Comparison of ENCODE assay signal across 19 cellular contexts in the genomic region with DNA sequence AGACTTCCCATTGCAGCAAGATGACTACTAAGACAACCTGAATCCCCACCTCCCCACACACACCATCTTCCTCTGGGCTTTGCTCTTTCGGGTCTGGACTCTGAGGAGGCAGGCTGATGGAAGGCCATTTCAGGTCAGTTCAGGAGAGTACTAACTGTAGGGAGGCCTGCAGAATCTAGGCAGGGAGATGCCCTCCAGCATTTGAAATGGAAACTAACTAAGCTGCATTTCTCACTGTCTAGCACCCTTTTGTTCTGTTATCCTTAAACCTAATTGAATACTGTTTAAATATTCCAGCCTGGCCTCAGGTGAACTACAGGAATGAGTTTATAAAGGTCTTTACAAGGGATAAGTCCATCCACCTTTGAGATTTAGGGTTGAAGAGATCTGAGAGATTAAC. TPM values are rescaled to one million over a fixed set of nuclear protein-coding genes. Genes with fewer than 3 reads are reported as not detected.
DNase-seq lines count a peak whose midpoint lies in the region; ATAC-seq and TF ChIP-seq lines count a peak whose summit lies in the region.
"Had no signal": no experiment of that assay in that cellular context is flagged by ENCODE, and none has a peak within 500 bp of the region (broad histone marks: within the 10 kb centered on the region; RNA-seq: fewer than 3 reads in every experiment).

No MANE protein-coding gene starts in this region.

- TF ChIP-seq CTCF in WERI-Rb-1 (IDR thresholded peaks at IDR 0.05; ENCODE audit: low read depth, low read length): no peak
- TF ChIP-seq CTCF in CD8-positive, alpha-beta T cell (IDR thresholded peaks at IDR 0.05): no peak
- no peak for TF ChIP-seq CTCF in GM10248 (IDR thresholded peaks at IDR 0.05; ENCODE audit: control extremely low read depth, extremely low read depth, low read depth, missing control alignments)

- no peak overlapping the region for H2BK15ac ChIP-seq in mesendoderm (replicated peaks; ENCODE audit: low read depth)

- no peaks in the 10 kb centered on the region for H3K36me3 Mint-ChIP-seq in stimulated activated naive B cell treated with anti-CD40 and anti-IgM and Interleukin-4, amounts not matched to agents 10 μg/mL and 1 μg/mL and 100 μg/mL, for 72 hours
- peaks cover 4% of the 10 kb centered on the region for H3K36me3 Mint-ChIP-seq in CD8-positive, alpha-beta T cell
- H3K36me3 Mint-ChIP-seq: CD4-positive, CD25-positive, alpha-beta regulatory T cell had no signal

- intact Hi-C loops in CD8-positive, alpha-beta T cell (cut with DNase I, micrococcal nuclease): loop anchor here in 1 of 2 experiments (5.0 kb wide), 1 partner anchor 134 kb away; no protein-coding TSS in a partner anchor

- no peak overlapping the region for H3K18ac ChIP-seq in mesendoderm (ENCODE audit: low read length)

- H3K4ac ChIP-seq in mesendoderm (ENCODE audit: low read depth, low read length): no peak overlapping the region

- POLR2A ChIA-PET in CD8-positive, alpha-beta T cell (lab: Charles Lee): no interaction called here
- POLR2A ChIA-PET in GM10248 (lab: Yijun Ruan, JAX): interaction anchor here (0.6 kb wide), 1 partner anchor 662 kb away, joined by 10 read pairs; no protein-coding TSS in a partner anchor

- H3K4me2 ChIP-seq in mesendoderm (ENCODE audit: low read length): no peak overlapping the region
- H3K4me2 ChIP-seq: BLaER1 had no signal

- H4K5ac ChIP-seq in mesendoderm (ENCODE audit: low read length): no peak overlapping the region

- no peak overlapping the region for H3K23ac ChIP-seq in mesendoderm (ENCODE audit: low read length)

- peak overlapping the region; percentile 60 for H3K27ac Mint-ChIP-seq in stimulated activated naive B cell treated with anti-CD40 and anti-IgM and Interleukin-4, amounts not matched to agents 10 μg/mL and 1 μg/mL and 100 μg/mL, for 72 hours
- no peak overlapping the region for H3K27ac Mint-ChIP-seq in CD8-positive, alpha-beta T cell
- H3K27ac Mint-ChIP-seq: CD4-positive, alpha-beta memory T cell; CD4-positive, CD25-positive, alpha-beta regulatory T cell had no signal

- H3K36me3 ChIP-seq in WERI-Rb-1 (no peaks in the 10 kb centered on the region; the same call in 1 of the 2 replicates), mesendoderm (ENCODE audit: control insufficient read depth, insufficient read depth, low read length) (no peaks in the 10 kb centered on the region)
- no peaks in the 10 kb centered on the region for H3K36me3 ChIP-seq in CD8-positive, alpha-beta T cell (ENCODE audit: insufficient read depth, low read length)
- H3K36me3 ChIP-seq: BE2C, BLaER1 had no signal

- no peak overlapping the region for H3K9ac ChIP-seq in mesendoderm (ENCODE audit: low read length)
- H3K9ac ChIP-seq: BLaER1 had no signal

- DNase-seq in ELF-1 (ENCODE audit: low read depth, low spot score): peak; percentile 53
- DNase-seq in WERI-Rb-1: peak; percentile 44
- DNase-seq in mesendoderm: peak; percentile 83
- no peak for DNase-seq in stimulated activated naive B cell treated with anti-CD40 and anti-IgM and Interleukin-4, amounts not matched to agents 10 μg/mL and 1 μg/mL and 100 μg/mL, for 72 hours
- no peak for DNase-seq in CD8-positive, alpha-beta T cell
- no peak for DNase-seq in GM10248 (ENCODE audit: extremely low spot score)
- DNase-seq in NCI-H226: no peak
- DNase-seq: 8988T; ACHN; BE2C; C1 segment of cervical spinal cord; Caco-2; Calu3; CD4-positive, alpha-beta memory T cell; CD4-positive, CD25-positive, alpha-beta regulatory T cell; DMS79 treated with DMSO at 0.1 percent for 48 hours; GDM1 had no signal

- H2AK5ac ChIP-seq in mesendoderm (ENCODE audit: low read length): no peak overlapping the region

- WGBS in mesendoderm (ENCODE audit: extremely low coverage, insufficient coverage, low lambda C conversion rate): no CpG with 5 or more reads among the region's 1 CpG

- no peak overlapping the region for H4K8ac ChIP-seq in mesendoderm (ENCODE audit: low read depth, low read length)

- no peak overlapping the region for H3K56ac ChIP-seq in mesendoderm (ENCODE audit: low read length)

- peaks cover 2% of the 10 kb centered on the region for H3K4me1 ChIP-seq in mesendoderm (ENCODE audit: control insufficient read depth, low read depth, low read length)
- peaks cover 7% of the 10 kb centered on the region for H3K4me1 ChIP-seq in CD8-positive, alpha-beta T cell (ENCODE audit: insufficient read depth, low read length)
- H3K4me1 ChIP-seq: BE2C had no signal

- no peak overlapping the region for H3K4me3 ChIP-seq in WERI-Rb-1 (ENCODE audit: low read depth, low read length)
- no peak overlapping the region for H3K4me3 ChIP-seq in mesendoderm (ENCODE audit: low read length)
- H3K4me3 ChIP-seq in CD8-positive, alpha-beta T cell (ENCODE audit: low read depth, low read length): no peak overlapping the region
- H3K4me3 ChIP-seq: BLaER1 had no signal

- peaks cover 3 to 9% of the 10 kb centered on the region in 2 donors for H3K27me3 Mint-ChIP-seq in stimulated activated naive B cell treated with anti-CD40 and anti-IgM and Interleukin-4, amounts not matched to agents 10 μg/mL and 1 μg/mL and 100 μg/mL, for 72 hours
- H3K27me3 Mint-ChIP-seq in CD8-positive, alpha-beta T cell (ENCODE audit: low read depth): no peaks in the 10 kb centered on the region

- peaks cover 4% of the 10 kb centered on the region for H3K9me3 ChIP-seq in WERI-Rb-1 (ENCODE audit: severe bottlenecking)
- H3K9me3 ChIP-seq in CD8-positive, alpha-beta T cell (ENCODE audit: low read length): no peaks in the 10 kb centered on the region
- H3K9me3 ChIP-seq: BE2C, Caco-2 had no signal

- CTCF ChIA-PET in CD8-positive, alpha-beta T cell (lab: Charles Lee): no interaction called here
- CTCF ChIA-PET in GM10248 (lab: Yijun Ruan, JAX): no interaction called here

- H3K4me3 Mint-ChIP-seq in stimulated activated naive B cell treated with anti-CD40 and anti-IgM and Interleukin-4, amounts not matched to agents 10 μg/mL and 1 μg/mL and 100 μg/mL, for 72 hours: no peak overlapping the region
- H3K4me3 Mint-ChIP-seq in CD8-positive, alpha-beta T cell: no peak overlapping the region
- H3K4me3 Mint-ChIP-seq: CD14-positive monocyte; CD4-positive, alpha-beta memory T cell had no signal

- H3K79me2 ChIP-seq in mesendoderm (ENCODE audit: control insufficient read depth, insufficient read depth, low read length): no peaks in the 10 kb centered on the region

- H2BK120ac ChIP-seq in mesendoderm (ENCODE audit: low read depth, low read length): no peak overlapping the region

- peaks cover 0 to 2% of the 10 kb centered on the region in 2 donors for H3K9me3 Mint-ChIP-seq in stimulated activated naive B cell treated with anti-CD40 and anti-IgM and Interleukin-4, amounts not matched to agents 10 μg/mL and 1 μg/mL and 100 μg/mL, for 72 hours
- H3K9me3 Mint-ChIP-seq in CD8-positive, alpha-beta T cell: no peaks in the 10 kb centered on the region

- peaks cover 7 to 11% of the 10 kb centered on the region in 2 donors for H3K4me1 Mint-ChIP-seq in stimulated activated naive B cell treated with anti-CD40 and anti-IgM and Interleukin-4, amounts not matched to agents 10 μg/mL and 1 μg/mL and 100 μg/mL, for 72 hours
- H3K4me1 Mint-ChIP-seq in CD8-positive, alpha-beta T cell (ENCODE audit: low read depth): peaks cover 8% of the 10 kb centered on the region

- no peak overlapping the region for H3K27ac ChIP-seq in WERI-Rb-1
- no peak overlapping the region for H3K27ac ChIP-seq in mesendoderm (ENCODE audit: low read depth, low read length)
- H3K27ac ChIP-seq in CD8-positive, alpha-beta T cell (ENCODE audit: low read depth, low read length): no peak overlapping the region
- H3K27ac ChIP-seq: BLaER1 had no signal

- no peaks in the 10 kb centered on the region for H3K79me1 ChIP-seq in mesendoderm (ENCODE audit: low read length)

- H3K27me3 ChIP-seq in WERI-Rb-1 (ENCODE audit: insufficient read depth, low read depth, severe bottlenecking) (no peaks in the 10 kb centered on the region), mesendoderm (ENCODE audit: insufficient read depth, low read length, poor library complexity) (no peaks in the 10 kb centered on the region)
- no peaks in the 10 kb centered on the region for H3K27me3 ChIP-seq in CD8-positive, alpha-beta T cell (ENCODE audit: insufficient read depth, low read length)
- H3K27me3 ChIP-seq: BE2C, BLaER1 had no signal

- ATAC-seq in stimulated activated naive B cell treated with anti-CD40 and anti-IgM and Interleukin-4, amounts not matched to agents 10 μg/mL and 1 μg/mL and 100 μg/mL, for 72 hours (replicated peaks): no peak
- no peak for ATAC-seq in CD8-positive, alpha-beta T cell

- H2BK5ac ChIP-seq in mesendoderm (ENCODE audit: low read length): no peak overlapping the region

RNA-seq across cellular contexts. Expression of a gene that starts 4.9 kb away (rescaled TPM):
- polyA plus RNA-seq in mesendoderm (2013, experiment 1 of 2): 1,122 TPM
- 1,116 TPM for polyA plus RNA-seq in mesendoderm (2013, experiment 2 of 2)
- 10 to 100 TPM; 72.2 to 74.6 TPM for total RNA-seq in CD8-positive, alpha-beta T cell

Comparison
In these comparisons a context has a peak if more than half of its experiments do, and no peak if none do; other contexts are left out.
1. DNase-seq: peak in ELF-1 (single experiment), WERI-Rb-1 (single experiment) and mesendoderm (single experiment); none in stimulated activated naive B cell treated with anti-CD40 and anti-IgM and Interleukin-4, amounts not matched to agents 10 μg/mL and 1 μg/mL and 100 μg/mL, for 72 hours (single experiment), CD8-positive, alpha-beta T cell (0 of 7), GM10248 (single experiment) and NCI-H226 (single experiment).